In genomic region chr16:73036074-73036826, GRCh38 we compare ENCODE assay signal across 8 cellular contexts. TPM values are rescaled to one million over a fixed set of nuclear protein-coding genes. Genes with fewer than 3 reads are reported as not detected.
A peak's percentile ranks its signal among the peaks of the same experiment; 100 is the strongest.
DNase-seq lines count a peak whose midpoint lies in the region; ATAC-seq and TF ChIP-seq lines count a peak whose summit lies in the region.

No MANE protein-coding gene starts in this region.

- no peaks in the 10 kb centered on the region for H3K9me3 ChIP-seq in endodermal cell (ENCODE audit: control insufficient read depth, low read length)
- H3K9me3 ChIP-seq in thymus (ENCODE audit: control insufficient read depth), result no peaks in the 10 kb centered on the region
- H3K9me3 ChIP-seq in MM.1S (replicated peaks; ENCODE audit: insufficient read depth, low read length), result no peaks in the 10 kb centered on the region

- H3K9me2 ChIP-seq in MM.1S (replicated peaks; ENCODE audit: insufficient read depth, low read length), result no peaks in the 10 kb centered on the region

- H3K27me3 Mint-ChIP-seq in endodermal cell (ENCODE audit: insufficient read depth), result peaks cover 94% of the 10 kb centered on the region

- no peaks in the 10 kb centered on the region for H3F3A ChIP-seq in MM.1S (ENCODE audit: insufficient read depth, low read length)

- H4K20me1 ChIP-seq in MM.1S (ENCODE audit: insufficient read depth, low read length), result no peaks in the 10 kb centered on the region

- H3K4me1 Mint-ChIP-seq in endodermal cell, result peaks cover 61% of the 10 kb centered on the region

- H2AFZ ChIP-seq in MM.1S (ENCODE audit: low read length), result no peak overlapping the region

- no peaks in the 10 kb centered on the region for H3K36me3 ChIP-seq in endodermal cell (ENCODE audit: control insufficient read depth, insufficient read depth, low read length)
- H3K36me3 ChIP-seq in thymus (ENCODE audit: control insufficient read depth, insufficient read depth), result no peaks in the 10 kb centered on the region
- H3K36me3 ChIP-seq in MM.1S (replicated peaks; ENCODE audit: insufficient read depth, low read length), result no peaks in the 10 kb centered on the region

- H3K9ac ChIP-seq in endodermal cell (ENCODE audit: extremely low read depth, low read length, poor library complexity, severe bottlenecking), result no peak overlapping the region
- H3K9ac ChIP-seq in MM.1S (ENCODE audit: low read length), result no peak overlapping the region

- no peak overlapping the region for H3K27ac Mint-ChIP-seq in endodermal cell

- peak overlapping the region; percentile 9 for H3K4me3 ChIP-seq in endodermal cell (ENCODE audit: low read length)
- no peak overlapping the region for H3K4me3 ChIP-seq in thymus (ENCODE audit: low read length)
- H3K4me3 ChIP-seq in MM.1S (ENCODE audit: low read length), result no peak overlapping the region

- WGBS in endodermal cell (ENCODE audit: insufficient coverage in 1 of 2, insufficient read length in 1 of 2), 2 experiments, result 5 to 6% methylated on average over 7 to 18 of the region's 19 CpGs
- WGBS in thymus, result 18% methylated on average over 19 of the region's 19 CpGs

- H3K4me1 ChIP-seq in endodermal cell (ENCODE audit: control insufficient read depth, insufficient read depth, low read length) (peaks cover 15% of the 10 kb centered on the region), thymus (ENCODE audit: control insufficient read depth, insufficient read depth, low read length) (no peaks in the 10 kb centered on the region), MM.1S (ENCODE audit: low read length) (peaks cover 12% of the 10 kb centered on the region)

- no peak for TF ChIP-seq CTCF in endodermal cell (conservative IDR thresholded peaks at IDR 0.05)
- no peak for TF ChIP-seq CTCF in MM.1S (IDR thresholded peaks at IDR 0.05; ENCODE audit: low read length)

- ATAC-seq in HG02981 (IDR thresholded peaks at IDR 0.05; ENCODE audit: unreplicated experiment), result peak; percentile 76

- no peaks in the 10 kb centered on the region for H3K79me2 ChIP-seq in MM.1S (ENCODE audit: low read length)

- no peak overlapping the region for H3K4me2 ChIP-seq in MM.1S (ENCODE audit: low read depth, low read length)

- no peaks in the 10 kb centered on the region for H3K9me3 Mint-ChIP-seq in endodermal cell

- DNase-seq in NCI-H82 (lab: John Stamatoyannopoulos, UW) (peak; percentile 61), NCI-H82 treated with DMSO at 0.1 percent for 48 hours (lab: John Stamatoyannopoulos, UW; ENCODE audit: unreplicated experiment) (no peak), endodermal cell (peak; percentile 82), MM.1S (no peak), OCI-M2 (lab: John Stamatoyannopoulos, UW; ENCODE audit: unreplicated experiment) (no peak), NCI-H446 (lab: John Stamatoyannopoulos, UW) (no peak)

- peaks cover 90% of the 10 kb centered on the region for H3K27me3 ChIP-seq in endodermal cell (ENCODE audit: control insufficient read depth, insufficient read depth, low read length, poor library complexity, severe bottlenecking)
- H3K27me3 ChIP-seq in thymus (ENCODE audit: control insufficient read depth, insufficient read depth), result no peaks in the 10 kb centered on the region
- H3K27me3 ChIP-seq in MM.1S (replicated peaks; ENCODE audit: insufficient read depth, low read length), result no peaks in the 10 kb centered on the region

- H3K4me3 Mint-ChIP-seq in endodermal cell, result peak overlapping the region; percentile 28

- no peaks in the 10 kb centered on the region for H3K36me3 Mint-ChIP-seq in endodermal cell (ENCODE audit: low read depth)

- peak overlapping the region; percentile 62 for H3K27ac ChIP-seq in endodermal cell (ENCODE audit: low read depth, low read length)
- H3K27ac ChIP-seq in thymus (ENCODE audit: low read depth), result peak overlapping the region; percentile 31
- H3K27ac ChIP-seq in MM.1S (ENCODE audit: low read length), result no peak overlapping the region

RNA-seq across cellular contexts. Expression of gene ZFHX3, which starts 11.7 kb away (rescaled TPM):
- total RNA-seq in endodermal cell, result 1 to 10 TPM in 1 of 2 donors, under 1 TPM in 1; 0.79 to 2.2 TPM
- polyA plus RNA-seq in endodermal cell (2013, experiment 1 of 2), result 9.3 TPM
- 10.4 TPM for polyA plus RNA-seq in endodermal cell (2013, experiment 2 of 2)
- 1.9 TPM for polyA plus RNA-seq in thymus

Comparison
In these comparisons a context has a peak if more than half of its experiments do, and no peak if none do; other contexts are left out.
1. DNase-seq: peak in NCI-H82 (single experiment) and endodermal cell (single experiment); none in NCI-H82 treated with DMSO at 0.1 percent for 48 hours (single experiment), MM.1S (single experiment), OCI-M2 (single experiment) and NCI-H446 (0 of 2).